Comparison of ENCODE assay signal across 1 cellular context in the genomic region with DNA sequence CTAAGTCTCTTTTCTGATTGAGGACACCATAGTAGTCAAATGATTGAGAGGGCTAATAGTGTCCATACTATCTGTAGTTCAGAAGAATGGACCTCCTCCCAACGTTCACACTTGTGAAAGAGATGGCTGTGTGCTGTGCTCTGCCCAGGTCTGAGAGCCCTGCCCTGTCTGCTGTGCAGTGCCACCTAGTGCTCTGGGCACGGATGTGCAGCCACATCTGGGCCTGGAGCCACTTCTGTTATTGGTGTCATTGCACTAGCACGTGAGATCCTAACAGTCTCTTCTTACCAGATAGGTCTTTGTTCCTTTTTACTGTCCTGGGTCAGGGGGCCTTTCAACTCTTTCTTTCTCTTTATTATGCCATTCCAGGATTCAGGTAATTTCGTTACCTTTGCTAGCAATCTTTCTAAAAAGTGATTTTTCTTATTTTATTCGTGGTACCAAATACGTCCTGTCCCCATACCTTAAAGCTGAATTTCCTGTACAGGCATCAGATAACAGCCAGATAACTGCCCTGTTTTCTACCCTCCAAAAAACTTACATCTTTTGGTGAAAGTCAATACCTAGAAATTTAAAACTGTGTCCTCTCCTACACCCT.
TF ChIP-seq lines count a peak whose summit lies in the region.

No MANE protein-coding gene starts in this region.

TF ChIP-seq in HepG2, 621 proteins besides CTCF, POLR2A, EP300 and RAD21 (continued from another document and continues in another):
- TF ChIP-seq SMC3 (IDR thresholded peaks at IDR 0.05; ENCODE audit: low read length) (peak; percentile 90), DNMT1 (CRISPR knock-in tag; IDR thresholded peaks at IDR 0.05) (no peak), NFE2L1 (CRISPR knock-in tag; IDR thresholded peaks at IDR 0.05; ENCODE audit: borderline replicate concordance) (no peak), XRCC5 (optimal IDR thresholded peaks at IDR 0.05; ENCODE audit: low read length) (peak; percentile 85), IRF2 (CRISPR knock-in tag; IDR thresholded peaks at IDR 0.05) (peak; percentile 45; the same call in 1 of the 2 replicates), ELF3 (CRISPR knock-in tag; IDR thresholded peaks at IDR 0.05) (0 out of 2 replicates have a peak, but pooled peaks have one; percentile 21), ZNF652 (CRISPR knock-in tag; IDR thresholded peaks at IDR 0.05; ENCODE audit: borderline replicate concordance, low read depth) (peak; percentile 36; the same call in 1 of the 2 replicates), ZEB1 (IDR thresholded peaks at IDR 0.05; ENCODE audit: insufficient replicate concordance, low read depth) (no peak), PCBP1 (IDR thresholded peaks at IDR 0.05; ENCODE audit: borderline replicate concordance, low read depth, low read length) (no peak), SSRP1 (CRISPR knock-in tag; IDR thresholded peaks at IDR 0.05) (0 out of 2 replicates have a peak, but pooled peaks have one; percentile 54), ZNF484 (CRISPR knock-in tag; IDR thresholded peaks at IDR 0.05; ENCODE audit: borderline replicate concordance, low read depth) (no peak), KDM2A (CRISPR knock-in tag; IDR thresholded peaks at IDR 0.05; ENCODE audit: borderline replicate concordance, low read depth) (peak; percentile 77; the same call in 1 of the 2 replicates), ZNF10 (CRISPR knock-in tag; IDR thresholded peaks at IDR 0.05; ENCODE audit: borderline replicate concordance, low read depth) (no peak), ZNF75D (CRISPR knock-in tag; IDR thresholded peaks at IDR 0.05; ENCODE audit: borderline replicate concordance) (no peak), TGIF2 (CRISPR knock-in tag; IDR thresholded peaks at IDR 0.05) (no peak), KDM4B (CRISPR knock-in tag; IDR thresholded peaks at IDR 0.05) (0 out of 2 replicates have a peak, but pooled peaks have one; percentile 46), MZF1 (CRISPR knock-in tag; IDR thresholded peaks at IDR 0.05; ENCODE audit: borderline replicate concordance) (no peak), ZNF263 (CRISPR knock-in tag; IDR thresholded peaks at IDR 0.05) (peak; percentile 38; the same call in 1 of the 2 replicates), NPAS2 (CRISPR knock-in tag; IDR thresholded peaks at IDR 0.05; ENCODE audit: borderline replicate concordance) (no peak), SP2 (CRISPR knock-in tag; IDR thresholded peaks at IDR 0.05) (no peak)
- TF ChIP-seq, protein P1, sequence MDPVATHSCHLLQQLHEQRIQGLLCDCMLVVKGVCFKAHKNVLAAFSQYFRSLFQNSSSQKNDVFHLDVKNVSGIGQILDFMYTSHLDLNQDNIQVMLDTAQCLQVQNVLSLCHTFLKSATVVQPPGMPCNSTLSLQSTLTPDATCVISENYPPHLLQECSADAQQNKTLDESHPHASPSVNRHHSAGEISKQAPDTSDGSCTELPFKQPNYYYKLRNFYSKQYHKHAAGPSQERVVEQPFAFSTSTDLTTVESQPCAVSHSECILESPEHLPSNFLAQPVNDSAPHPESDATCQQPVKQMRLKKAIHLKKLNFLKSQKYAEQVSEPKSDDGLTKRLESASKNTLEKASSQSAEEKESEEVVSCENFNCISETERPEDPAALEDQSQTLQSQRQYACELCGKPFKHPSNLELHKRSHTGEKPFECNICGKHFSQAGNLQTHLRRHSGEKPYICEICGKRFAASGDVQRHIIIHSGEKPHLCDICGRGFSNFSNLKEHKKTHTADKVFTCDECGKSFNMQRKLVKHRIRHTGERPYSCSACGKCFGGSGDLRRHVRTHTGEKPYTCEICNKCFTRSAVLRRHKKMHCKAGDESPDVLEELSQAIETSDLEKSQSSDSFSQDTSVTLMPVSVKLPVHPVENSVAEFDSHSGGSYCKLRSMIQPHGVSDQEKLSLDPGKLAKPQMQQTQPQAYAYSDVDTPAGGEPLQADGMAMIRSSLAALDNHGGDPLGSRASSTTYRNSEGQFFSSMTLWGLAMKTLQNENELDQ (CRISPR knock-in tag; IDR thresholded peaks at IDR 0.05; ENCODE audit: borderline replicate concordance), result no peak
- TF ChIP-seq, protein P2, sequence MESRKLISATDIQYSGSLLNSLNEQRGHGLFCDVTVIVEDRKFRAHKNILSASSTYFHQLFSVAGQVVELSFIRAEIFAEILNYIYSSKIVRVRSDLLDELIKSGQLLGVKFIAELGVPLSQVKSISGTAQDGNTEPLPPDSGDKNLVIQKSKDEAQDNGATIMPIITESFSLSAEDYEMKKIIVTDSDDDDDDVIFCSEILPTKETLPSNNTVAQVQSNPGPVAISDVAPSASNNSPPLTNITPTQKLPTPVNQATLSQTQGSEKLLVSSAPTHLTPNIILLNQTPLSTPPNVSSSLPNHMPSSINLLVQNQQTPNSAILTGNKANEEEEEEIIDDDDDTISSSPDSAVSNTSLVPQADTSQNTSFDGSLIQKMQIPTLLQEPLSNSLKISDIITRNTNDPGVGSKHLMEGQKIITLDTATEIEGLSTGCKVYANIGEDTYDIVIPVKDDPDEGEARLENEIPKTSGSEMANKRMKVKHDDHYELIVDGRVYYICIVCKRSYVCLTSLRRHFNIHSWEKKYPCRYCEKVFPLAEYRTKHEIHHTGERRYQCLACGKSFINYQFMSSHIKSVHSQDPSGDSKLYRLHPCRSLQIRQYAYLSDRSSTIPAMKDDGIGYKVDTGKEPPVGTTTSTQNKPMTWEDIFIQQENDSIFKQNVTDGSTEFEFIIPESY (CRISPR knock-in tag; IDR thresholded peaks at IDR 0.05), result 0 out of 2 replicates have a peak, but pooled peaks have one; percentile 34
- TF ChIP-seq, protein P3, sequence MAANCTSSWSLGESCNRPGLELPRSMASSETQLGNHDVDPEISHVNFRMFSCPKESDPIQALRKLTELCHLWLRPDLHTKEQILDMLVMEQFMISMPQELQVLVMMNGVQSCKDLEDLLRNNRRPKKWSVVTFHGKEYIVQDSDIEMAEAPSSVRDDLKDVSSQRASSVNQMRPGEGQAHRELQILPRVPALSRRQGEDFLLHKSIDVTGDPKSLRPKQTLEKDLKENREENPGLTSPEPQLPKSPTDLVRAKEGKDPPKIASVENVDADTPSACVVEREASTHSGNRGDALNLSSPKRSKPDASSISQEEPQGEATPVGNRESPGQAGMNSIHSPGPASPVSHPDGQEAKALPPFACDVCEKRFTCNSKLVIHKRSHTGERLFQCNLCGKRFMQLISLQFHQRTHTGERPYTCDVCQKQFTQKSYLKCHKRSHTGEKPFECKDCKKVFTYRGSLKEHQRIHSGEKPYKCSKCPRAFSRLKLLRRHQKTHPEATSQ (CRISPR knock-in tag; IDR thresholded peaks at IDR 0.05; ENCODE audit: borderline replicate concordance), result no peak
- TF ChIP-seq, protein P4, sequence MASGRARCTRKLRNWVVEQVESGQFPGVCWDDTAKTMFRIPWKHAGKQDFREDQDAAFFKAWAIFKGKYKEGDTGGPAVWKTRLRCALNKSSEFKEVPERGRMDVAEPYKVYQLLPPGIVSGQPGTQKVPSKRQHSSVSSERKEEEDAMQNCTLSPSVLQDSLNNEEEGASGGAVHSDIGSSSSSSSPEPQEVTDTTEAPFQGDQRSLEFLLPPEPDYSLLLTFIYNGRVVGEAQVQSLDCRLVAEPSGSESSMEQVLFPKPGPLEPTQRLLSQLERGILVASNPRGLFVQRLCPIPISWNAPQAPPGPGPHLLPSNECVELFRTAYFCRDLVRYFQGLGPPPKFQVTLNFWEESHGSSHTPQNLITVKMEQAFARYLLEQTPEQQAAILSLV (CRISPR knock-in tag; IDR thresholded peaks at IDR 0.05; ENCODE audit: borderline replicate concordance), result no peak
- TF ChIP-seq, protein P5, sequence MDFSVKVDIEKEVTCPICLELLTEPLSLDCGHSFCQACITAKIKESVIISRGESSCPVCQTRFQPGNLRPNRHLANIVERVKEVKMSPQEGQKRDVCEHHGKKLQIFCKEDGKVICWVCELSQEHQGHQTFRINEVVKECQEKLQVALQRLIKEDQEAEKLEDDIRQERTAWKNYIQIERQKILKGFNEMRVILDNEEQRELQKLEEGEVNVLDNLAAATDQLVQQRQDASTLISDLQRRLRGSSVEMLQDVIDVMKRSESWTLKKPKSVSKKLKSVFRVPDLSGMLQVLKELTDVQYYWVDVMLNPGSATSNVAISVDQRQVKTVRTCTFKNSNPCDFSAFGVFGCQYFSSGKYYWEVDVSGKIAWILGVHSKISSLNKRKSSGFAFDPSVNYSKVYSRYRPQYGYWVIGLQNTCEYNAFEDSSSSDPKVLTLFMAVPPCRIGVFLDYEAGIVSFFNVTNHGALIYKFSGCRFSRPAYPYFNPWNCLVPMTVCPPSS (IDR thresholded peaks at IDR 0.05), result no peak
- TF ChIP-seq, protein P6, sequence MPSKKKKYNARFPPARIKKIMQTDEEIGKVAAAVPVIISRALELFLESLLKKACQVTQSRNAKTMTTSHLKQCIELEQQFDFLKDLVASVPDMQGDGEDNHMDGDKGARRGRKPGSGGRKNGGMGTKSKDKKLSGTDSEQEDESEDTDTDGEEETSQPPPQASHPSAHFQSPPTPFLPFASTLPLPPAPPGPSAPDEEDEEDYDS (CRISPR knock-in tag; IDR thresholded peaks at IDR 0.05), result peak; percentile 32; the same call in 1 of the 2 replicates
- TF ChIP-seq, protein P7, sequence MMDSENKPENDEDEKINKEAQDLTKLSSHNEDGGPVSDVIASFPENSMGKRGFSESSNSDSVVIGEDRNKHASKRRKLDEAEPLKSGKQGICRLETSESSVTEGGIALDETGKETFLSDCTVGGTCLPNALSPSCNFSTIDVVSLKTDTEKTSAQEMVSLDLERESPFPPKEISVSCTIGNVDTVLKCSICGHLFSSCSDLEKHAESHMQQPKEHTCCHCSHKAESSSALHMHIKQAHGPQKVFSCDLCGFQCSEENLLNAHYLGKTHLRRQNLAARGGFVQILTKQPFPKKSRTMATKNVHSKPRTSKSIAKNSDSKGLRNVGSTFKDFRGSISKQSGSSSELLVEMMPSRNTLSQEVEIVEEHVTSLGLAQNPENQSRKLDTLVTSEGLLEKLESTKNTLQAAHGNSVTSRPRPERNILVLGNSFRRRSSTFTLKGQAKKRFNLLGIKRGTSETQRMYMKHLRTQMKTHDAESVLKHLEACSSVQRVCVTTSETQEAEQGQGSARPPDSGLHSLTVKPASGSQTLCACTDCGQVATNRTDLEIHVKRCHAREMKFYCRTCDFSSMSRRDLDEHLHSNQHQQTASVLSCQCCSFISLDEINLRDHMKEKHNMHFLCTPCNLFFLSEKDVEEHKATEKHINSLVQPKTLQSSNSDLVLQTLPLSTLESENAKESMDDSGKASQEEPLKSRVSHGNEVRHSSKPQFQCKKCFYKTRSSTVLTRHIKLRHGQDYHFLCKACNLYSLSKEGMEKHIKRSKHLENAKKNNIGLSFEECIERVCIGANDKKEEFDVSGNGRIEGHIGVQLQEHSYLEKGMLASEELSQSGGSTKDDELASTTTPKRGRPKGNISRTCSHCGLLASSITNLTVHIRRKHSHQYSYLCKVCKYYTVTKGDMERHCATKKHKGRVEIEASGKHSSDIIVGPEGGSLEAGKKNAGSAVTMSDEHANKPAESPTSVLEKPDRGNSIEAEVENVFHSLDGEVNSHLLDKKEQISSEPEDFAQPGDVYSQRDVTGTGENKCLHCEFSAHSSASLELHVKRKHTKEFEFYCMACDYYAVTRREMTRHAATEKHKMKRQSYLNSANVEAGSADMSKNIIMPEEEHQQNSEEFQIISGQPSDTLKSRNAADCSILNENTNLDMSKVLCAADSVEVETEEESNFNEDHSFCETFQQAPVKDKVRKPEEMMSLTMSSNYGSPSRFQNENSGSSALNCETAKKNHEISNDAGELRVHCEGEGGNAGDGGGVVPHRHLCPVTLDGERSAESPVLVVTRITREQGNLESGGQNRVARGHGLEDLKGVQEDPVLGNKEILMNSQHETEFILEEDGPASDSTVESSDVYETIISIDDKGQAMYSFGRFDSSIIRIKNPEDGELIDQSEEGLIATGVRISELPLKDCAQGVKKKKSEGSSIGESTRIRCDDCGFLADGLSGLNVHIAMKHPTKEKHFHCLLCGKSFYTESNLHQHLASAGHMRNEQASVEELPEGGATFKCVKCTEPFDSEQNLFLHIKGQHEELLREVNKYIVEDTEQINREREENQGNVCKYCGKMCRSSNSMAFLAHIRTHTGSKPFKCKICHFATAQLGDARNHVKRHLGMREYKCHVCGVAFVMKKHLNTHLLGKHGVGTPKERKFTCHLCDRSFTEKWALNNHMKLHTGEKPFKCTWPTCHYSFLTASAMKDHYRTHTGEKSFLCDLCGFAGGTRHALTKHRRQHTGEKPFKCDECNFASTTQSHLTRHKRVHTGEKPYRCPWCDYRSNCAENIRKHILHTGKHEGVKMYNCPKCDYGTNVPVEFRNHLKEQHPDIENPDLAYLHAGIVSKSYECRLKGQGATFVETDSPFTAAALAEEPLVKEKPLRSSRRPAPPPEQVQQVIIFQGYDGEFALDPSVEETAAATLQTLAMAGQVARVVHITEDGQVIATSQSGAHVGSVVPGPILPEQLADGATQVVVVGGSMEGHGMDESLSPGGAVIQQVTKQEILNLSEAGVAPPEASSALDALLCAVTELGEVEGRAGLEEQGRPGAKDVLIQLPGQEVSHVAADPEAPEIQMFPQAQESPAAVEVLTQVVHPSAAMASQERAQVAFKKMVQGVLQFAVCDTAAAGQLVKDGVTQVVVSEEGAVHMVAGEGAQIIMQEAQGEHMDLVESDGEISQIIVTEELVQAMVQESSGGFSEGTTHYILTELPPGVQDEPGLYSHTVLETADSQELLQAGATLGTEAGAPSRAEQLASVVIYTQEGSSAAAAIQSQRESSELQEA (CRISPR knock-in tag; IDR thresholded peaks at IDR 0.05; ENCODE audit: not compliant biosample characterization), result no peak
- TF ChIP-seq, protein P8, sequence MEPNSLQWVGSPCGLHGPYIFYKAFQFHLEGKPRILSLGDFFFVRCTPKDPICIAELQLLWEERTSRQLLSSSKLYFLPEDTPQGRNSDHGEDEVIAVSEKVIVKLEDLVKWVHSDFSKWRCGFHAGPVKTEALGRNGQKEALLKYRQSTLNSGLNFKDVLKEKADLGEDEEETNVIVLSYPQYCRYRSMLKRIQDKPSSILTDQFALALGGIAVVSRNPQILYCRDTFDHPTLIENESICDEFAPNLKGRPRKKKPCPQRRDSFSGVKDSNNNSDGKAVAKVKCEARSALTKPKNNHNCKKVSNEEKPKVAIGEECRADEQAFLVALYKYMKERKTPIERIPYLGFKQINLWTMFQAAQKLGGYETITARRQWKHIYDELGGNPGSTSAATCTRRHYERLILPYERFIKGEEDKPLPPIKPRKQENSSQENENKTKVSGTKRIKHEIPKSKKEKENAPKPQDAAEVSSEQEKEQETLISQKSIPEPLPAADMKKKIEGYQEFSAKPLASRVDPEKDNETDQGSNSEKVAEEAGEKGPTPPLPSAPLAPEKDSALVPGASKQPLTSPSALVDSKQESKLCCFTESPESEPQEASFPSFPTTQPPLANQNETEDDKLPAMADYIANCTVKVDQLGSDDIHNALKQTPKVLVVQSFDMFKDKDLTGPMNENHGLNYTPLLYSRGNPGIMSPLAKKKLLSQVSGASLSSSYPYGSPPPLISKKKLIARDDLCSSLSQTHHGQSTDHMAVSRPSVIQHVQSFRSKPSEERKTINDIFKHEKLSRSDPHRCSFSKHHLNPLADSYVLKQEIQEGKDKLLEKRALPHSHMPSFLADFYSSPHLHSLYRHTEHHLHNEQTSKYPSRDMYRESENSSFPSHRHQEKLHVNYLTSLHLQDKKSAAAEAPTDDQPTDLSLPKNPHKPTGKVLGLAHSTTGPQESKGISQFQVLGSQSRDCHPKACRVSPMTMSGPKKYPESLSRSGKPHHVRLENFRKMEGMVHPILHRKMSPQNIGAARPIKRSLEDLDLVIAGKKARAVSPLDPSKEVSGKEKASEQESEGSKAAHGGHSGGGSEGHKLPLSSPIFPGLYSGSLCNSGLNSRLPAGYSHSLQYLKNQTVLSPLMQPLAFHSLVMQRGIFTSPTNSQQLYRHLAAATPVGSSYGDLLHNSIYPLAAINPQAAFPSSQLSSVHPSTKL (CRISPR knock-in tag; IDR thresholded peaks at IDR 0.05), result 0 out of 2 replicates have a peak, but pooled peaks have one; percentile 31
